ENCODE assay signal across 8 cellular contexts in the genomic region with DNA sequence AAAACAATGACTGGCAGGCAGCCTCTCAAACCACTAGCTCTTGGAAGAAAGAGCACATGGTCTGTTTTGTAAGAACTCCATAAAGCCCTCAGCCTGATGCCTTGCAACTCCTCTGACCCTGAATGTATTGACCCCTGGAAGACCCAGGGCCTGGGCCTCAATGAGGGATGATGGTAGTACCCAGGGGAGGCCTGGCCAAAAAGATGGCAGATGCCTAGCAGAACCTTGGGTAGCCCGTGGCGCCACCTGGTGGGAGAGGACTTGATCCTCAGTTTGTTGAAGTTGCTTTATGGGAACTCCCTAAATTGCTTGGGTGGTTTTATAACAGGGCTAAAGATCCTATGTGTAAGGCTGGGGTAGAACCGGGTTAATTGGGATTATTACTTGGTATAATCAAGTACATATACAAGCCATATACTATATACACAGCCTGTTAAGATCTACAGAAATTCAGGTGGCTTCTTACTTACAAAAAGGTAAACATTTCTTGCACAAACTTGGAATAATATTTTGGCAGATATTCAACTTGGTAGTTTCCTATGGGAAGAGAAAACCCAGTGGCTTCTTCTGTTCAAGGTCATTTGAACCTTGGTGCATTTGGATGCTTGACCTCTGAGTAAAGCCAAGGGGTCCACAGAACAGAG.
DNase-seq lines count a peak whose midpoint lies in the region; ATAC-seq and TF ChIP-seq lines count a peak whose summit lies in the region.

No MANE protein-coding gene starts in this region.

- ATAC-seq in HG03175 (IDR thresholded peaks at IDR 0.05; ENCODE audit: unreplicated experiment), result peak; percentile 49
- no peak for ATAC-seq in HG02852 (IDR thresholded peaks at IDR 0.05; ENCODE audit: unreplicated experiment)

- H3K27ac Mint-ChIP-seq in progenitor cell of endocrine pancreas, result no peak overlapping the region

- DNase-seq in Daoy (ENCODE audit: low read depth), result peak; percentile 62
- peak; percentile 67 for DNase-seq in activated T-cell treated with anti-CD3 and anti-CD28 coated beads for 48 hours (ENCODE audit: low read depth)
- DNase-seq in fibroblast of the conjunctiva (ENCODE audit: low read depth), result peak; percentile 35
- peak; percentile 42 for DNase-seq in progenitor cell of endocrine pancreas (ENCODE audit: low spot score, unreplicated experiment)
- no peak for DNase-seq in epidermal melanocyte (ENCODE audit: insufficient read length, low spot score)

- H3K9me2 ChIP-seq in OCI-LY1 (ENCODE audit: low read depth, low read length), result no peaks in the 10 kb centered on the region

- H3K4me3 Mint-ChIP-seq in progenitor cell of endocrine pancreas (ENCODE audit: low read depth), result no peak overlapping the region

- no peak overlapping the region for H3K9ac ChIP-seq in OCI-LY1 (ENCODE audit: low read length)

- no peaks in the 10 kb centered on the region for H3K36me3 Mint-ChIP-seq in progenitor cell of endocrine pancreas (ENCODE audit: insufficient read depth)

- H3K4me1 Mint-ChIP-seq in progenitor cell of endocrine pancreas (ENCODE audit: low read depth), result peaks cover 3% of the 10 kb centered on the region

- H3K27ac ChIP-seq in OCI-LY1 (ENCODE audit: low read depth, low read length, poor library complexity, severe bottlenecking), result no peak overlapping the region

- H3K4me1 ChIP-seq in OCI-LY1 (ENCODE audit: insufficient read depth, low read length, severe bottlenecking), result no peaks in the 10 kb centered on the region

- no peaks in the 10 kb centered on the region for H3K9me3 Mint-ChIP-seq in progenitor cell of endocrine pancreas (ENCODE audit: low read depth)

- H3K79me2 ChIP-seq in OCI-LY1 (ENCODE audit: insufficient read depth, low read length), result no peaks in the 10 kb centered on the region

- no peaks in the 10 kb centered on the region for H3F3A ChIP-seq in OCI-LY1 (ENCODE audit: insufficient read depth, low read length)

- no peak overlapping the region for H2AFZ ChIP-seq in OCI-LY1 (ENCODE audit: low read length)

- H4K20me1 ChIP-seq in OCI-LY1 (ENCODE audit: insufficient read depth, low read length), result no peaks in the 10 kb centered on the region

- TF ChIP-seq CTCF in OCI-LY1 (IDR thresholded peaks at IDR 0.05; ENCODE audit: low read length) (peak; percentile 80), progenitor cell of endocrine pancreas (IDR thresholded peaks at IDR 0.05; ENCODE audit: unreplicated experiment) (peak; percentile 63)

- H3K36me3 ChIP-seq in OCI-LY1 (ENCODE audit: insufficient read depth, low read length), result no peaks in the 10 kb centered on the region

- no peaks in the 10 kb centered on the region for H3K27me3 ChIP-seq in OCI-LY1 (ENCODE audit: insufficient read depth, low read length)

- no peaks in the 10 kb centered on the region for H3K9me3 ChIP-seq in OCI-LY1 (ENCODE audit: low read length)

- H3K27me3 Mint-ChIP-seq in progenitor cell of endocrine pancreas, result peaks cover 3% of the 10 kb centered on the region

- no peak overlapping the region for H3K4me2 ChIP-seq in OCI-LY1 (ENCODE audit: low read length)

- no peak overlapping the region for H3K4me3 ChIP-seq in OCI-LY1 (ENCODE audit: low read depth, low read length, poor library complexity, severe bottlenecking)
